8 cellular contexts compared by ENCODE assay signal in the genomic region with DNA sequence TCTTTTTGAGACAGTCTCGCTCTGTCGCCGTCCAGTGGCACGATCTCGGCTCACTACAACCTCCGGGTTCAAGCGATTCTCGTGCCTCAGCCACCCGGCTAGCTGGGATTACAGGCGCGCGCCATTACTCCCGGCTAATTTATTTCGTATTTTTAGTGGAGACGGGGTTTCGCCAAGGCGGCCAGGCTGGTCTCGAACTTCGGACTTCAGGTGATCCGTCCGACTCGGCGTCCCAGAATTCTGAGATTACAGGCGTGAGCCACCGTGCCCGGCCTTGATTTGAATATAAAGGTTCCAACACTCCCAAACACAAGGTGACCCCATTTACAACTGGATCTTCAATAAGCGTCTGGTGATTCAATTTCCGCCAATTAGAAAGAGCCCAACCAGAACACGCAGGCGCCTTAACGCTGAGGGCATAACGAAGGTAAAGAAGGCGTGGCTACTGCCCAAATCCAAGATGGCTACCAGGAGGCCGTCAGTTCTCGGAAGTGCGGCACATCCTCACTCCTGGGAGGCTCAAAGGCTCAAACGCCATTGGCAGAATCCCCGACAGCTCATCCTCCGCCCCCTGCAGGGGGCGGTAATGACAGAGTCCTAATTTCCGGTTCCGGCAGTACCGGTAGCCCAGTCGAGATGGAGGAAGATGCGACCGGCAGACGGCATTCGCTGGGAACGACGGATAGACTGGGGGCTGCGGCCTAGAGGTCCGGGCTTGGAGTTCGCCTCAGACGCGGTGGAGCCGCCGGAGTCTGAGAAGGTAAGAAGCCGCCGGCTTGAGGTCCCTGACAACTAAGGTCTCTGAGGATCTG. TPM values are rescaled to one million over a fixed set of nuclear protein-coding genes. Genes with fewer than 3 reads are reported as not detected.
DNase-seq lines count a peak whose midpoint lies in the region; ATAC-seq and TF ChIP-seq lines count a peak whose summit lies in the region.

A gene with protein sequence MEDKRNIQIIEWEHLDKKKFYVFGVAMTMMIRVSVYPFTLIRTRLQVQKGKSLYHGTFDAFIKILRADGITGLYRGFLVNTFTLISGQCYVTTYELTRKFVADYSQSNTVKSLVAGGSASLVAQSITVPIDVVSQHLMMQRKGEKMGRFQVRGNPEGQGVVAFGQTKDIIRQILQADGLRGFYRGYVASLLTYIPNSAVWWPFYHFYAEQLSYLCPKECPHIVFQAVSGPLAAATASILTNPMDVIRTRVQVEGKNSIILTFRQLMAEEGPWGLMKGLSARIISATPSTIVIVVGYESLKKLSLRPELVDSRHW (plus strand): TSS at position 617 of the 812 bp plus-strand sequence. CDS start 5,744 bp downstream, outside the sequence.

- no peaks in the 10 kb centered on the region for H3F3A ChIP-seq in smooth muscle cell (ENCODE audit: low read depth)

- DNase-seq in AG09319 (ENCODE audit: extremely low read depth, low read depth): peak; percentile 98
- DNase-seq in NCI-H345 (lab: John Stamatoyannopoulos, UW): peak; percentile 100
- DNase-seq in activated B cell treated with CpG ODN at 0.5 μM for 24 hours: peak; percentile 93
- DNase-seq in caudate nucleus (lab: John Stamatoyannopoulos, UW): peak; percentile 78 to 99 (median 97)
- peak; percentile 97 for DNase-seq in iPS-NIHi7 (ENCODE audit: extremely low spot score)
- peak; percentile 80 for DNase-seq in smooth muscle cell (lab: John Stamatoyannopoulos, UW; ENCODE audit: unreplicated experiment)

- H3K27me3 Mint-ChIP-seq in activated B cell treated with CpG ODN at 0.5 μM for 24 hours: no peaks in the 10 kb centered on the region

- POLR2A ChIA-PET in activated B cell treated with CpG ODN at 0.5 μM for 24 hours (lab: Charles Lee): interaction anchor here (0.6 to 3.6 kb wide), 12 partner anchors 11 to 535 kb away, joined by 3 to 47 read pairs (median 7); a partner anchor contains a TSS

- no peaks in the 10 kb centered on the region for H3K27me3 ChIP-seq in smooth muscle cell (ENCODE audit: low read depth)

- in situ Hi-C loops in GM18951 (cut with MboI; ENCODE audit: low sequenced_read_pairs, unreplicated experiment): no loop called here

- H3K4me3 ChIP-seq in smooth muscle cell: peak within 1 kb of the TSS; percentile 85

- peak; percentile 49 for TF ChIP-seq CTCF in AG09319 (IDR thresholded peaks at IDR 0.05; ENCODE audit: low read depth, low read length)
- no peak for TF ChIP-seq CTCF in activated B cell treated with CpG ODN at 0.5 μM for 24 hours (IDR thresholded peaks at IDR 0.05)
- TF ChIP-seq CTCF in smooth muscle cell (IDR thresholded peaks at IDR 0.05; ENCODE audit: borderline replicate concordance, insufficient read depth, poor library complexity, severe bottlenecking): peak; percentile 51

- intact Hi-C loops in activated B cell treated with CpG ODN at 0.5 μM for 24 hours (cut with micrococcal nuclease): loop anchor here (1.0 to 5.0 kb wide), 6 partner anchors 20 to 139 kb away; a partner anchor contains a TSS

- H3K27ac Mint-ChIP-seq in activated B cell treated with CpG ODN at 0.5 μM for 24 hours: peak within 1 kb of the TSS; percentile 91

- H3K4me2 ChIP-seq in smooth muscle cell: peak within 1 kb of the TSS; percentile 93

- CTCF ChIA-PET in activated B cell treated with CpG ODN at 0.5 μM for 24 hours (lab: Charles Lee): interaction anchor here (0.8 to 2.4 kb wide), 4 partner anchors 19 to 47 kb away, joined by 5 to 16 read pairs (median 6); a partner anchor contains a TSS

- peak within 1 kb of the TSS; percentile 86 for H3K27ac ChIP-seq in caudate nucleus (ENCODE audit: low read depth, low read length)
- peak within 1 kb of the TSS; percentile 50 for H3K27ac ChIP-seq in smooth muscle cell (ENCODE audit: low read depth)

- peaks cover 2% of the 10 kb centered on the region for H3K9me3 Mint-ChIP-seq in activated B cell treated with CpG ODN at 0.5 μM for 24 hours

- H3K9me3 ChIP-seq in smooth muscle cell (replicated peaks; ENCODE audit: low read depth): no peaks in the 10 kb centered on the region

- H3K4me1 ChIP-seq in smooth muscle cell (ENCODE audit: low read depth): peaks cover 7% of the 10 kb centered on the region

- H3K36me3 Mint-ChIP-seq in activated B cell treated with CpG ODN at 0.5 μM for 24 hours (ENCODE audit: low read depth): peaks cover 28% of the 10 kb centered on the region

- ATAC-seq in HG03196 (IDR thresholded peaks at IDR 0.05; ENCODE audit: unreplicated experiment): peak; percentile 95
- ATAC-seq in activated B cell treated with CpG ODN at 0.5 μM for 24 hours (ENCODE audit: low read depth): peak; percentile 98

- H3K79me2 ChIP-seq in smooth muscle cell (ENCODE audit: low read depth): peaks cover 41% of the 10 kb centered on the region

- WGBS in smooth muscle cell (ENCODE audit: low lambda C conversion rate): 17% methylated on average over 59 of the region's 59 CpGs

- peak within 1 kb of the TSS; percentile 88 for H2AFZ ChIP-seq in smooth muscle cell (ENCODE audit: low read depth)

- H3K36me3 ChIP-seq in smooth muscle cell (ENCODE audit: low read depth): no peaks in the 10 kb centered on the region

- peak within 1 kb of the TSS; percentile 96 for H3K4me3 Mint-ChIP-seq in activated B cell treated with CpG ODN at 0.5 μM for 24 hours

- peaks cover 38% of the 10 kb centered on the region for H3K4me1 Mint-ChIP-seq in activated B cell treated with CpG ODN at 0.5 μM for 24 hours

- H3K9ac ChIP-seq in smooth muscle cell (ENCODE audit: low read depth): peak within 1 kb of the TSS; percentile 85

- TF ChIP-seq POLR2A in GM18951 (IDR thresholded peaks at IDR 0.05; ENCODE audit: extremely low read depth, insufficient read depth, insufficient read length): peak; percentile 85

- peaks cover 5% of the 10 kb centered on the region for H4K20me1 ChIP-seq in smooth muscle cell (ENCODE audit: low read depth)

RNA-seq across cellular contexts. Expression of the gene that starts here (rescaled TPM):
- total RNA-seq in activated B cell treated with CpG ODN at 0.5 μM for 24 hours (17.9 and 26.4 TPM in 2 replicates), smooth muscle cell (11.6 and 13.9 TPM in 2 replicates)
- 11.4 and 17.7 TPM in 2 replicates for polyA plus RNA-seq in smooth muscle cell

Comparison
In these comparisons a context has a peak if more than half of its experiments do, and no peak if none do; other contexts are left out.
1. Peak in every context shown above with its lines: DNase-seq, ATAC-seq, H3K4me3 ChIP-seq and H3K27ac ChIP-seq.